ENCODE assay signal across 1 cellular context in the genomic region with DNA sequence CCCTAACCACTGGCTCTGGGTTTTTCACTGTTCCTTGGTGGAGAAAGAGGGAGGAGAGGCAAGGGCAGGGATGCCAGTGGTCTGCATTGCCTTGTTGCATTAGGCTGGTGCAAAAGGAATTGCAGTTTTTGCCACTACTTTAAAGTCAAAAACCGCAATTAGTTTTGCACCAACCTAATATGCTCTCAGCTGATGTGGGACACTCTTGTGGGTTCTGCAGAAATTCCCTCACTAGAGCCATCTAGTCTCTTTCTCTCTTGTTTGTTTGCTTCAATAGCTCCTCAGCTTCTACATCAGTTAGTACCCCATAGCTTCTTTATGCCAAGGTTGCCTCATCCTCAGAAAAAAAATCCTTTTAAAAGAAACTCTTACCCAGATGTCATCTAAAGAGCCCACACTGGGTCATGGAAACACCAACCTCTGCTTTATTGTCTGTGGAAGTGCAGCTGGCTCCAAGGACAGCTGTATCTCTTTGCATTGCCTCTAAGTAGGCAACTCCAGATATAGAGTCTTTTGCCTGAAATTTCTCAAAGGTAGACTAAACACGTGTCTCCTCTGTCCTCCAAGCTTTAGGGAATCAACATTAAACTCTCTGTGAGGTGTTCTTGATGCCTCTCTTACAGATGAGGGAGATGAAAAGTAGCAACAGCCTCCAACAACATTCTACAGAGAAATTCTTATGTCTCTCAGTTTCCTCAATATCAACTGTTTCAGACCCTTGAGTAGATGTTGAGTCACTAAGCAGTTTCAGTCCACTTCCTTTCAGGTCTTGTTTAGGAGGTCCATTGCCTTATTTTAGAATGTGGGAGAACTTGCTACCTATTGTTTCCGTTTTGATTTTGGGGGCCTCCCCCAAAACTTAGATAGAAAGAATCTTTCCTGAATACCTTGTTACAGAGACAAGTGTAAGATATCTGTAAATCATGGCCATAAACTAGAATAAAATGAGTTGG.
TF ChIP-seq lines count a peak whose summit lies in the region.

No MANE protein-coding gene starts in this region.

TF ChIP-seq in SK-N-SH, 30 proteins besides CTCF, POLR2A, EP300 and RAD21 (continued from another document):
- TF ChIP-seq, protein P1, sequence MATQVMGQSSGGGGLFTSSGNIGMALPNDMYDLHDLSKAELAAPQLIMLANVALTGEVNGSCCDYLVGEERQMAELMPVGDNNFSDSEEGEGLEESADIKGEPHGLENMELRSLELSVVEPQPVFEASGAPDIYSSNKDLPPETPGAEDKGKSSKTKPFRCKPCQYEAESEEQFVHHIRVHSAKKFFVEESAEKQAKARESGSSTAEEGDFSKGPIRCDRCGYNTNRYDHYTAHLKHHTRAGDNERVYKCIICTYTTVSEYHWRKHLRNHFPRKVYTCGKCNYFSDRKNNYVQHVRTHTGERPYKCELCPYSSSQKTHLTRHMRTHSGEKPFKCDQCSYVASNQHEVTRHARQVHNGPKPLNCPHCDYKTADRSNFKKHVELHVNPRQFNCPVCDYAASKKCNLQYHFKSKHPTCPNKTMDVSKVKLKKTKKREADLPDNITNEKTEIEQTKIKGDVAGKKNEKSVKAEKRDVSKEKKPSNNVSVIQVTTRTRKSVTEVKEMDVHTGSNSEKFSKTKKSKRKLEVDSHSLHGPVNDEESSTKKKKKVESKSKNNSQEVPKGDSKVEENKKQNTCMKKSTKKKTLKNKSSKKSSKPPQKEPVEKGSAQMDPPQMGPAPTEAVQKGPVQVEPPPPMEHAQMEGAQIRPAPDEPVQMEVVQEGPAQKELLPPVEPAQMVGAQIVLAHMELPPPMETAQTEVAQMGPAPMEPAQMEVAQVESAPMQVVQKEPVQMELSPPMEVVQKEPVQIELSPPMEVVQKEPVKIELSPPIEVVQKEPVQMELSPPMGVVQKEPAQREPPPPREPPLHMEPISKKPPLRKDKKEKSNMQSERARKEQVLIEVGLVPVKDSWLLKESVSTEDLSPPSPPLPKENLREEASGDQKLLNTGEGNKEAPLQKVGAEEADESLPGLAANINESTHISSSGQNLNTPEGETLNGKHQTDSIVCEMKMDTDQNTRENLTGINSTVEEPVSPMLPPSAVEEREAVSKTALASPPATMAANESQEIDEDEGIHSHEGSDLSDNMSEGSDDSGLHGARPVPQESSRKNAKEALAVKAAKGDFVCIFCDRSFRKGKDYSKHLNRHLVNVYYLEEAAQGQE (IDR thresholded peaks at IDR 0.05; ENCODE audit: low read depth, low read length), result no peak
- no peak for TF ChIP-seq FOXM1 (IDR thresholded peaks at IDR 0.05; ENCODE audit: low read depth)
- TF ChIP-seq TCF12 (IDR thresholded peaks at IDR 0.05), result no peak
- TF ChIP-seq FOXJ3 (CRISPR knock-in tag; IDR thresholded peaks at IDR 0.05), result no peak
- TF ChIP-seq RXRA (IDR thresholded peaks at IDR 0.05; ENCODE audit: borderline replicate concordance, low read depth), result no peak
- no peak for TF ChIP-seq NRF1 (IDR thresholded peaks at IDR 0.05; ENCODE audit: low read depth, low read length)
- no peak for TF ChIP-seq PBX3 (IDR thresholded peaks at IDR 0.05)
- TF ChIP-seq EZH2phosphoT487 (IDR thresholded peaks at IDR 0.05; ENCODE audit: borderline replicate concordance, low read depth), result no peak
